ENCODE assay signal across 8 cellular contexts in the genomic region with DNA sequence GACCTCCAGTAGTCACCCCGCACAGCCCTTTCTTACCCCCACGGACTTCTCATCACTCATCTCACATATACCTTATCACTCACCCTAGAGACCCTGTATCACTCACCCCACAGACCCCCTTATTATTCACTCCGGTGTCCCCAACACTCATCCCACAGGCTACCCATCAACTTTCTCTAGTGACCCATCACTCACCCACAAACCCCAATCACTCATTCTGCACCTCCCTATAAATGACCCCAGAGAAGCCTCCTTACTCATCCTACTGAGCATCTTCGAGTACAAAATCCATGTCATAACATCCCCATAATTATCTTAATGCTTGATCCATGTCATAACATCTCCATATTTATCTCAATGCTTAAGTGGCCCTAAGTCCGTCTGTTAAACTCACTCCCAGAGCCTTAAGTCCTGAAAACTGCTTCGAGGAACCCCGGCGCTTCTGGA. TPM values are rescaled to one million over a fixed set of nuclear protein-coding genes. Genes with fewer than 3 reads are reported as not detected.
DNase-seq lines count a peak whose midpoint lies in the region; ATAC-seq, FAIRE-seq and TF ChIP-seq lines count a peak whose summit lies in the region.

No MANE protein-coding gene starts in this region.

- peaks cover 26% of the 10 kb centered on the region for H3K4me1 ChIP-seq in KMS-11 (ENCODE audit: low read depth, poor library complexity, severe bottlenecking)
- H3K4me1 ChIP-seq in duodenal mucosa (ENCODE audit: control insufficient read depth in 1 of 2, insufficient read depth in 2 of 2, low read length in 2 of 2) = peaks cover 0 to 5% of the 10 kb centered on the region in 2 donors
- no peaks in the 10 kb centered on the region for H3K4me1 ChIP-seq in pancreas

- no peak for FAIRE-seq in pancreas (lab: Jason Lieb, UNC)

- peak overlapping the region; percentile 90 for H3K27ac Mint-ChIP-seq in activated CD4-positive, alpha-beta T cell treated with anti-CD3 and anti-CD28 coated beads, Interleukin-2, amount 10 ng/mL, durations not matched to agents 24 days and 14 days

- WGBS in pancreas, 2 donors = 12 to 45% methylated on average over 8 of the region's 8 CpGs

- H3K4me2 ChIP-seq in KMS-11 = peak overlapping the region; percentile 55

- peak overlapping the region; percentile 88; the same call in 1 of the 2 replicates for H3K27ac ChIP-seq in KMS-11
- no peak overlapping the region for H3K27ac ChIP-seq in duodenal mucosa (ENCODE audit: low read depth, low read length)
- peak overlapping the region in 3 of 4 donors; percentile 83 to 92 (median 92) for H3K27ac ChIP-seq in pancreas

- intact Hi-C loops in activated CD4-positive, alpha-beta T cell treated with anti-CD3 and anti-CD28 coated beads, Interleukin-2, amount 10 ng/mL, durations not matched to agents 24 days and 14 days (cut with micrococcal nuclease) = loop anchor here (1.0 to 5.0 kb wide), 6 partner anchors 40 to 337 kb away; partner anchors contain the start of genes ARAF, ELK1, NDUFB11 and RBM10
- intact Hi-C loops in pancreas (cut with DNase I) = no loop called here

- peaks cover 22% of the 10 kb centered on the region; the same call in 1 of the 2 replicates for H3K79me2 ChIP-seq in KMS-11 (ENCODE audit: insufficient read depth, low read depth)

- peak; percentile 59 for DNase-seq in activated CD4-positive, alpha-beta T cell treated with anti-CD3 and anti-CD28 coated beads, Interleukin-2, amount 10 ng/mL, durations not matched to agents 24 days and 14 days
- DNase-seq in activated CD4-positive, alpha-beta T cell treated with anti-CD3 and anti-CD28 coated beads, Interleukin-2, amount 50 U/mL, for 4 hours = no peak
- no peak for DNase-seq in pancreas
- no peak for DNase-seq in RPMI8226
- DNase-seq in NOMO-1 (lab: John Stamatoyannopoulos, UW; ENCODE audit: unreplicated experiment in 2 of 2) = no peak
- no peak for DNase-seq in NCI-H1694 (lab: John Stamatoyannopoulos, UW)

- H3K27me3 ChIP-seq in KMS-11 (ENCODE audit: insufficient read depth, low read depth) = no peaks in the 10 kb centered on the region
- no peaks in the 10 kb centered on the region for H3K27me3 ChIP-seq in duodenal mucosa (ENCODE audit: control insufficient read depth in 1 of 2, insufficient read depth in 2 of 2, low read length in 2 of 2)
- H3K27me3 ChIP-seq in pancreas = no peaks in the 10 kb centered on the region

- no peaks in the 10 kb centered on the region for H3K27me3 Mint-ChIP-seq in activated CD4-positive, alpha-beta T cell treated with anti-CD3 and anti-CD28 coated beads, Interleukin-2, amount 10 ng/mL, durations not matched to agents 24 days and 14 days

- peaks cover 17% of the 10 kb centered on the region for H3K4me1 Mint-ChIP-seq in activated CD4-positive, alpha-beta T cell treated with anti-CD3 and anti-CD28 coated beads, Interleukin-2, amount 10 ng/mL, durations not matched to agents 24 days and 14 days

- peaks cover 12% of the 10 kb centered on the region for H3K36me3 Mint-ChIP-seq in activated CD4-positive, alpha-beta T cell treated with anti-CD3 and anti-CD28 coated beads, Interleukin-2, amount 10 ng/mL, durations not matched to agents 24 days and 14 days (ENCODE audit: low read depth)

- H3K36me3 ChIP-seq in KMS-11 (ENCODE audit: insufficient read depth) (no peaks in the 10 kb centered on the region), duodenal mucosa (ENCODE audit: control insufficient read depth in 1 of 2, insufficient read depth in 2 of 2, low read length in 2 of 2) (no peaks in the 10 kb centered on the region), pancreas (no peaks in the 10 kb centered on the region)

- peak overlapping the region; percentile 70; the same call in 1 of the 2 replicates for H2AFZ ChIP-seq in KMS-11 (ENCODE audit: low read depth)

- H3K9me3 ChIP-seq in duodenal mucosa (ENCODE audit: control insufficient read depth in 1 of 2, low read length in 2 of 2) (no peaks in the 10 kb centered on the region), pancreas (no peaks in the 10 kb centered on the region)

- H3K4me3 Mint-ChIP-seq in activated CD4-positive, alpha-beta T cell treated with anti-CD3 and anti-CD28 coated beads, Interleukin-2, amount 10 ng/mL, durations not matched to agents 24 days and 14 days = peak overlapping the region; percentile 97

- no peak overlapping the region for H3K4me3 ChIP-seq in KMS-11 (IDR thresholded peaks at IDR 0.05; ENCODE audit: insufficient read depth, low read depth, low read length)
- H3K4me3 ChIP-seq in duodenal mucosa (ENCODE audit: low read depth in 1 of 2, low read length in 2 of 2) = peak overlapping the region; percentile 63 to 77
- peak overlapping the region; percentile 44 to 72 (median 56) for H3K4me3 ChIP-seq in pancreas

- no peaks in the 10 kb centered on the region for H4K20me1 ChIP-seq in KMS-11 (ENCODE audit: insufficient read depth)

- H3K9ac ChIP-seq in KMS-11 = peak overlapping the region; percentile 96; the same call in 1 of the 2 replicates
- peak overlapping the region; percentile 70 to 79 for H3K9ac ChIP-seq in duodenal mucosa (ENCODE audit: low read depth in 1 of 2, low read length in 2 of 2)

- TF ChIP-seq CTCF in KMS-11 (conservative IDR thresholded peaks at IDR 0.05; ENCODE audit: low read depth, low read length) (no peak), pancreas (IDR thresholded peaks at IDR 0.05) (no peak)

- no peak for ATAC-seq in pancreas

- H3K9me3 Mint-ChIP-seq in activated CD4-positive, alpha-beta T cell treated with anti-CD3 and anti-CD28 coated beads, Interleukin-2, amount 10 ng/mL, durations not matched to agents 24 days and 14 days = no peaks in the 10 kb centered on the region

RNA-seq across cellular contexts. Expression of gene ZNF41, which starts 0.9 kb away (rescaled TPM):
- total RNA-seq in activated CD4-positive, alpha-beta T cell treated with anti-CD3 and anti-CD28 coated beads, Interleukin-2, amount 10 ng/mL, durations not matched to agents 24 days and 14 days = 10.0 and 10.5 TPM in 2 replicates
- 1 to 10 TPM; 2.3 to 6.7 (median 3.4) TPM for total RNA-seq in pancreas
- 1 to 10 TPM; 1.8 to 4.7 TPM for polyA plus RNA-seq in pancreas
